In genomic region chr9:83491995-83492394, GRCh38 we compare ENCODE assay signal across 25 cellular contexts.
"Had no signal": no experiment of that assay in that cellular context is flagged by ENCODE, and none has a peak within 500 bp of the region (broad histone marks: within the 10 kb centered on the region; RNA-seq: fewer than 3 reads in every experiment).

No MANE protein-coding gene starts in this region.

- H3K9me3 ChIP-seq: Peyer's patch had no signal

- H3K27me3 Mint-ChIP-seq: activated naive CD8-positive, alpha-beta T cell treated with anti-CD3 and anti-CD28 coated beads, Interleukin-2, amount 50 U/mL, for 24 hours; activated T-cell treated with anti-CD3 and anti-CD28 coated beads, Interleukin-2, amount 50 U/mL, for 24 hours; T-cell had no signal

- H3K4me1 Mint-ChIP-seq: activated naive CD8-positive, alpha-beta T cell treated with anti-CD3 and anti-CD28 coated beads, Interleukin-2, amount 50 U/mL, for 24 hours; T-cell had no signal

- DNase-seq: activated CD4-positive, alpha-beta T cell treated with anti-CD3 and anti-CD28 coated beads for 48 hours; activated CD4-positive, alpha-beta T cell treated with anti-CD3 and anti-CD28 coated beads, Interleukin-2, amount 50 U/mL, for 4 hours; activated CD8-positive, alpha-beta memory T cell treated with anti-CD3 and anti-CD28 coated beads, Interleukin-2, amount 50 U/mL, for 48 hours; activated CD8-positive, alpha-beta T cell treated with anti-CD3 and anti-CD28 coated beads, Interleukin-2, amount 10 ng/mL, durations not matched to agents 7 days and 5 days; activated effector memory CD4-positive, alpha-beta T cell treated with anti-CD3 and anti-CD28 coated beads, Interleukin-2, amount 50 U/mL, for 16 hours; activated naive CD4-positive, alpha-beta T cell treated with Interleukin-2 at 50 U/mL for 16 hours; activated naive CD8-positive, alpha-beta T cell treated with anti-CD3 and anti-CD28 coated beads, Interleukin-2, amount 50 U/mL, for 24 hours; activated T-cell treated with anti-CD3 and anti-CD28 coated beads, Interleukin-2, amount 50 U/mL, for 24 hours; amniotic stem cell; Kasumi-1; KBM-7; NCI-H1048; NCI-H146; NCI-H187 treated with DMSO at 0.1 percent for 48 hours; NCI-H2081 treated with DMSO at 0.1 percent for 48 hours; NCI-H526; NCI-H774; NK-92 treated with Interleukin-12 subunit alpha and Interleukin-12 subunit beta, amount 100 ng/mL, for 24 hours; Peyer's patch; SHP77 treated with DMSO at 0.1 percent for 48 hours; T-cell had no signal

- H3K4me3 Mint-ChIP-seq: activated CD8-positive, alpha-beta T cell treated with anti-CD3 and anti-CD28 coated beads, Interleukin-2, amount 10 ng/mL, durations not matched to agents 7 days and 5 days; activated naive CD8-positive, alpha-beta T cell treated with anti-CD3 and anti-CD28 coated beads, Interleukin-2, amount 50 U/mL, for 24 hours; activated T-cell treated with anti-CD3 and anti-CD28 coated beads, Interleukin-2, amount 50 U/mL, for 24 hours; brain; T-cell had no signal

- H3K27me3 ChIP-seq: Peyer's patch had no signal

- ATAC-seq: activated CD4-positive, CD25-positive, alpha-beta regulatory T cell treated with anti-CD3 and anti-CD28 coated beads, Interleukin-2, amount 50 U/mL, for 24 hours; activated CD8-positive, alpha-beta T cell treated with anti-CD3 and anti-CD28 coated beads, Interleukin-2, amount 10 ng/mL, durations not matched to agents 7 days and 5 days; activated naive CD4-positive, alpha-beta T cell treated with anti-CD3 and anti-CD28 coated beads, Interleukin-2, amount 50 U/mL, for 72 hours; activated naive CD8-positive, alpha-beta T cell treated with anti-CD3 and anti-CD28 coated beads, Interleukin-2, amount 50 U/mL, for 24 hours; T-cell had no signal

- H3K36me3 Mint-ChIP-seq: activated naive CD4-positive, alpha-beta T cell treated with anti-CD3 and anti-CD28 coated beads, Interleukin-2, amount 50 U/mL, for 72 hours; brain had no signal

- H3K36me3 ChIP-seq: Peyer's patch had no signal

- H3K27ac ChIP-seq: Peyer's patch, RWPE1 had no signal

- H3K9me3 Mint-ChIP-seq: activated naive CD4-positive, alpha-beta T cell treated with anti-CD3 and anti-CD28 coated beads, Interleukin-2, amount 50 U/mL, for 72 hours; activated naive CD8-positive, alpha-beta T cell treated with anti-CD3 and anti-CD28 coated beads, Interleukin-2, amount 50 U/mL, for 24 hours; activated T-cell treated with anti-CD3 and anti-CD28 coated beads, Interleukin-2, amount 50 U/mL, for 24 hours; brain had no signal

- H3K4me1 ChIP-seq: Peyer's patch had no signal

- H3K27ac Mint-ChIP-seq: activated CD8-positive, alpha-beta T cell treated with anti-CD3 and anti-CD28 coated beads, Interleukin-2, amount 10 ng/mL, durations not matched to agents 7 days and 5 days; activated naive CD4-positive, alpha-beta T cell treated with anti-CD3 and anti-CD28 coated beads, Interleukin-2, amount 50 U/mL, for 72 hours; activated naive CD8-positive, alpha-beta T cell treated with anti-CD3 and anti-CD28 coated beads, Interleukin-2, amount 50 U/mL, for 24 hours; activated T-cell treated with anti-CD3 and anti-CD28 coated beads, Interleukin-2, amount 50 U/mL, for 24 hours; T-cell had no signal

- H3K4me3 ChIP-seq: Peyer's patch had no signal
